In genomic region chr20:47257771-47258170, GRCh38 we compare ENCODE assay signal across 14 cellular contexts.
DNase-seq lines count a peak whose midpoint lies in the region; ATAC-seq and TF ChIP-seq lines count a peak whose summit lies in the region.
"Had no signal": no experiment of that assay in that cellular context is flagged by ENCODE, and none has a peak within 500 bp of the region (broad histone marks: within the 10 kb centered on the region; RNA-seq: fewer than 3 reads in every experiment).

No MANE protein-coding gene starts in this region.

- H3K27ac Mint-ChIP-seq in CD8-positive, alpha-beta T cell = peak overlapping the region; percentile 80
- H3K27ac Mint-ChIP-seq in chondrocyte (ENCODE audit: unreplicated experiment) (peak overlapping the region; percentile 97), neural progenitor cell (no peak overlapping the region)
- H3K27ac Mint-ChIP-seq: activated CD4-positive, alpha-beta T cell treated with anti-CD3 and anti-CD28 coated beads, Interleukin-2, amount 10 ng/mL, durations not matched to agents 24 days and 14 days had no signal

- no peaks in the 10 kb centered on the region for H3K27me3 Mint-ChIP-seq in CD8-positive, alpha-beta T cell (ENCODE audit: low read depth)
- no peaks in the 10 kb centered on the region for H3K27me3 Mint-ChIP-seq in chondrocyte (ENCODE audit: low read depth)
- peaks cover 2% of the 10 kb centered on the region for H3K27me3 Mint-ChIP-seq in neural progenitor cell (ENCODE audit: insufficient read depth, low read depth)
- H3K27me3 Mint-ChIP-seq: activated CD4-positive, alpha-beta T cell treated with anti-CD3 and anti-CD28 coated beads, Interleukin-2, amount 10 ng/mL, durations not matched to agents 24 days and 14 days had no signal

- H3K9ac ChIP-seq in skeletal muscle satellite cell (ENCODE audit: low read depth, low read length) (peak overlapping the region; percentile 42), neural progenitor cell (no peak overlapping the region)

- no peak overlapping the region for H3K27ac ChIP-seq in CD8-positive, alpha-beta T cell (ENCODE audit: low read depth, low read length)
- H3K27ac ChIP-seq in SJSA1 = peak overlapping the region; percentile 96
- H3K27ac ChIP-seq in neural progenitor cell = no peak overlapping the region

- H3K4me3 Mint-ChIP-seq in CD8-positive, alpha-beta T cell = no peak overlapping the region
- H3K4me3 Mint-ChIP-seq in chondrocyte (ENCODE audit: unreplicated experiment) (no peak overlapping the region), neural progenitor cell (no peak overlapping the region)
- H3K4me3 Mint-ChIP-seq: activated CD4-positive, alpha-beta T cell treated with anti-CD3 and anti-CD28 coated beads, Interleukin-2, amount 10 ng/mL, durations not matched to agents 24 days and 14 days; CD14-positive monocyte; neural crest cell had no signal

- H3K36me3 ChIP-seq in CD8-positive, alpha-beta T cell (ENCODE audit: insufficient read depth, low read length) = peaks cover 23% of the 10 kb centered on the region
- H3K36me3 ChIP-seq in SJSA1 (peaks cover 34% of the 10 kb centered on the region), skeletal muscle satellite cell (ENCODE audit: insufficient read depth, low read length) (peaks cover 70% of the 10 kb centered on the region), neural progenitor cell (peaks cover 11% of the 10 kb centered on the region)

- intact Hi-C loops in CD8-positive, alpha-beta T cell (cut with DNase I, micrococcal nuclease) = no loop called here

- H3K9me3 Mint-ChIP-seq in CD8-positive, alpha-beta T cell = no peaks in the 10 kb centered on the region
- H3K9me3 Mint-ChIP-seq in chondrocyte (ENCODE audit: low read depth) (no peaks in the 10 kb centered on the region), neural progenitor cell (no peaks in the 10 kb centered on the region)
- H3K9me3 Mint-ChIP-seq: activated CD4-positive, alpha-beta T cell treated with anti-CD3 and anti-CD28 coated beads, Interleukin-2, amount 10 ng/mL, durations not matched to agents 24 days and 14 days; CD14-positive monocyte; neural crest cell had no signal

- H3F3A ChIP-seq in neural progenitor cell (ENCODE audit: low read depth) = peaks cover 22% of the 10 kb centered on the region

- CTCF ChIA-PET in CD8-positive, alpha-beta T cell (lab: Charles Lee) = interaction anchor here (3.0 to 3.5 kb wide), 2 partner anchors 15 to 126 kb away, joined by 11 to 16 read pairs; no protein-coding TSS in a partner anchor

- peaks cover 27% of the 10 kb centered on the region for H4K20me1 ChIP-seq in neural progenitor cell (ENCODE audit: low read depth)

- no peak for DNase-seq in CD8-positive, alpha-beta T cell
- DNase-seq in SJSA1 (ENCODE audit: low read depth in 1 of 2, low spot score in 2 of 2) (no peak), chondrocyte (ENCODE audit: low spot score) (no peak), NCI-H1436 treated with DMSO at 0.1 percent for 48 hours (lab: John Stamatoyannopoulos, UW) (no peak), neural progenitor cell (ENCODE audit: low spot score) (no peak)
- no peak for DNase-seq in NK-92 treated with Interleukin-12 subunit alpha and Interleukin-12 subunit beta, amount 100 ng/mL, for 24 hours (lab: John Stamatoyannopoulos, UW)
- DNase-seq: activated CD4-positive, alpha-beta T cell treated with anti-CD3 and anti-CD28 coated beads, Interleukin-2, amount 10 ng/mL, durations not matched to agents 24 days and 14 days; DMS79; NCI-H1930; NCI-H526 treated with DMSO at 0.1 percent for 48 hours; testis had no signal

- H3K36me3 Mint-ChIP-seq in CD8-positive, alpha-beta T cell = peaks cover 76% of the 10 kb centered on the region
- peaks cover 22% of the 10 kb centered on the region for H3K36me3 Mint-ChIP-seq in chondrocyte (ENCODE audit: low read depth)
- H3K36me3 Mint-ChIP-seq in neural progenitor cell = peaks cover 56% of the 10 kb centered on the region

- H3K4me2 ChIP-seq in skeletal muscle satellite cell (ENCODE audit: low read length) (no peak overlapping the region), neural progenitor cell (no peak overlapping the region)

- no peak for TF ChIP-seq CTCF in CD8-positive, alpha-beta T cell (IDR thresholded peaks at IDR 0.05)
- TF ChIP-seq CTCF in chondrocyte (IDR thresholded peaks at IDR 0.05) (no peak), neural progenitor cell (IDR thresholded peaks at IDR 0.05) (no peak)

- H3K4me3 ChIP-seq in CD8-positive, alpha-beta T cell (ENCODE audit: low read depth, low read length) = no peak overlapping the region
- H3K4me3 ChIP-seq in SJSA1 = no peak overlapping the region
- no peak overlapping the region for H3K4me3 ChIP-seq in skeletal muscle satellite cell (ENCODE audit: low read length)
- H3K4me3 ChIP-seq in neural progenitor cell = no peak overlapping the region
- H3K4me3 ChIP-seq: testis had no signal

- no peak overlapping the region for H2AFZ ChIP-seq in neural progenitor cell (replicated peaks)

- H3K9me3 ChIP-seq in CD8-positive, alpha-beta T cell (ENCODE audit: low read length) = no peaks in the 10 kb centered on the region
- H3K9me3 ChIP-seq in SJSA1 (replicated peaks) (no peaks in the 10 kb centered on the region), skeletal muscle satellite cell (replicated peaks; ENCODE audit: low read length) (no peaks in the 10 kb centered on the region), neural progenitor cell (ENCODE audit: low read depth) (no peaks in the 10 kb centered on the region)
- H3K9me3 ChIP-seq: testis had no signal

- H3K79me2 ChIP-seq in neural progenitor cell (ENCODE audit: low read depth) = peaks cover 83% of the 10 kb centered on the region

- no peaks in the 10 kb centered on the region for H3K4me1 ChIP-seq in CD8-positive, alpha-beta T cell (ENCODE audit: insufficient read depth, low read length)
- H3K4me1 ChIP-seq in SJSA1 (replicated peaks) = peaks cover 42% of the 10 kb centered on the region
- H3K4me1 ChIP-seq in skeletal muscle satellite cell (ENCODE audit: control insufficient read depth, insufficient read depth, low read length) = peaks cover 31% of the 10 kb centered on the region
- H3K4me1 ChIP-seq in neural progenitor cell = no peaks in the 10 kb centered on the region

- POLR2A ChIA-PET in CD8-positive, alpha-beta T cell (lab: Charles Lee) = interaction anchor here (0.6 kb wide), 1 partner anchor 356 kb away, joined by 3 read pairs; no protein-coding TSS in a partner anchor

- no peak for ATAC-seq in CD8-positive, alpha-beta T cell

- no peaks in the 10 kb centered on the region for H3K27me3 ChIP-seq in CD8-positive, alpha-beta T cell (ENCODE audit: insufficient read depth, low read length)
- H3K27me3 ChIP-seq in SJSA1 (replicated peaks) (no peaks in the 10 kb centered on the region), skeletal muscle satellite cell (ENCODE audit: control insufficient read depth, insufficient read depth, low read length) (no peaks in the 10 kb centered on the region), neural progenitor cell (no peaks in the 10 kb centered on the region)
- H3K27me3 ChIP-seq: testis had no signal

- peaks cover 18% of the 10 kb centered on the region for H3K4me1 Mint-ChIP-seq in CD8-positive, alpha-beta T cell (ENCODE audit: low read depth)
- H3K4me1 Mint-ChIP-seq in chondrocyte (ENCODE audit: low read depth) (peaks cover 35% of the 10 kb centered on the region), neural progenitor cell (peaks cover 11% of the 10 kb centered on the region)
